ENCODE assay signal across 18 cellular contexts in genomic region chr20:49418156-49418555, GRCh38.
"Had no signal": no experiment of that assay in that cellular context is flagged by ENCODE, and none has a peak within 500 bp of the region (broad histone marks: within the 10 kb centered on the region; RNA-seq: fewer than 3 reads in every experiment).

No MANE protein-coding gene starts in this region.

- H3K4me1 ChIP-seq: lower lobe of right lung had no signal

- H3K27ac Mint-ChIP-seq: activated naive CD4-positive, alpha-beta T cell treated with anti-CD3 and anti-CD28 coated beads, Interleukin-2, amount 50 U/mL, for 72 hours; activated T-cell treated with anti-CD3 and anti-CD28 coated beads, Interleukin-2, amount 50 U/mL, for 24 hours; activated T-helper 17 cell treated with anti-CD3 and anti-CD28 coated beads, Interleukin-2, amount 50 U/mL, for 72 hours; brain; effector memory CD8-positive, alpha-beta T cell; naive thymus-derived CD8-positive, alpha-beta T cell; progenitor cell of endocrine pancreas; T-helper 2 cell treated with Interferon-gamma antibody and Interleukin-4, amounts not matched to agents 5 μg/mL and 100 μg/mL, for 36 hours had no signal

- H3K4me1 Mint-ChIP-seq: activated T-helper 17 cell treated with anti-CD3 and anti-CD28 coated beads, Interleukin-2, amount 50 U/mL, for 72 hours had no signal

- H3K27ac ChIP-seq: lower lobe of right lung had no signal

- H3K4me3 ChIP-seq: lower lobe of right lung had no signal

- H3K36me3 Mint-ChIP-seq: activated naive CD4-positive, alpha-beta T cell treated with anti-CD3 and anti-CD28 coated beads, Interleukin-2, amount 50 U/mL, for 72 hours; brain; naive thymus-derived CD8-positive, alpha-beta T cell had no signal

- DNase-seq: activated CD4-positive, alpha-beta T cell treated with anti-CD3 and anti-CD28 coated beads for 1 hour; activated CD8-positive, alpha-beta memory T cell treated with anti-CD3 and anti-CD28 coated beads for 24 hours; activated CD8-positive, alpha-beta memory T cell treated with anti-CD3 and anti-CD28 coated beads, Interleukin-2, amount 50 U/mL, for 4 hours; activated T-cell treated with anti-CD3 and anti-CD28 coated beads, Interleukin-2, amount 50 U/mL, for 24 hours; caudate nucleus; effector memory CD8-positive, alpha-beta T cell; left colon; lower lobe of right lung; mesendoderm; naive thymus-derived CD8-positive, alpha-beta T cell; SK-N-SH; stimulated activated CD4-positive, alpha-beta T cell treated with anti-CD3 and anti-CD28 coated beads, Interleukin-4, amount 100 ng/mL, for 4 hours; stimulated activated naive CD8-positive, alpha-beta T cell treated with anti-CD3 and anti-CD28 coated beads, Interleukin-15, Interleukin-2, amounts not matched to agents 100 U/mL and 50 U/mL, for 24 hours had no signal

- H3K36me3 ChIP-seq: lower lobe of right lung had no signal

- H3K4me3 Mint-ChIP-seq: activated T-cell treated with anti-CD3 and anti-CD28 coated beads, Interleukin-2, amount 50 U/mL, for 24 hours; activated T-helper 17 cell treated with anti-CD3 and anti-CD28 coated beads, Interleukin-2, amount 50 U/mL, for 72 hours; brain; effector memory CD8-positive, alpha-beta T cell; naive thymus-derived CD8-positive, alpha-beta T cell; T-helper 2 cell treated with Interferon-gamma antibody and Interleukin-4, amounts not matched to agents 5 μg/mL and 100 μg/mL, for 36 hours had no signal

- H3K9me3 ChIP-seq: lower lobe of right lung, SK-N-SH had no signal

- H3K9me3 Mint-ChIP-seq: activated naive CD4-positive, alpha-beta T cell treated with anti-CD3 and anti-CD28 coated beads, Interleukin-2, amount 50 U/mL, for 72 hours; activated T-cell treated with anti-CD3 and anti-CD28 coated beads, Interleukin-2, amount 50 U/mL, for 24 hours; activated T-helper 17 cell treated with anti-CD3 and anti-CD28 coated beads, Interleukin-2, amount 50 U/mL, for 72 hours; effector memory CD8-positive, alpha-beta T cell; naive thymus-derived CD8-positive, alpha-beta T cell; T-helper 2 cell treated with Interferon-gamma antibody and Interleukin-4, amounts not matched to agents 5 μg/mL and 100 μg/mL, for 36 hours had no signal
